ENCODE assay signal across 8 cellular contexts in the genomic region with DNA sequence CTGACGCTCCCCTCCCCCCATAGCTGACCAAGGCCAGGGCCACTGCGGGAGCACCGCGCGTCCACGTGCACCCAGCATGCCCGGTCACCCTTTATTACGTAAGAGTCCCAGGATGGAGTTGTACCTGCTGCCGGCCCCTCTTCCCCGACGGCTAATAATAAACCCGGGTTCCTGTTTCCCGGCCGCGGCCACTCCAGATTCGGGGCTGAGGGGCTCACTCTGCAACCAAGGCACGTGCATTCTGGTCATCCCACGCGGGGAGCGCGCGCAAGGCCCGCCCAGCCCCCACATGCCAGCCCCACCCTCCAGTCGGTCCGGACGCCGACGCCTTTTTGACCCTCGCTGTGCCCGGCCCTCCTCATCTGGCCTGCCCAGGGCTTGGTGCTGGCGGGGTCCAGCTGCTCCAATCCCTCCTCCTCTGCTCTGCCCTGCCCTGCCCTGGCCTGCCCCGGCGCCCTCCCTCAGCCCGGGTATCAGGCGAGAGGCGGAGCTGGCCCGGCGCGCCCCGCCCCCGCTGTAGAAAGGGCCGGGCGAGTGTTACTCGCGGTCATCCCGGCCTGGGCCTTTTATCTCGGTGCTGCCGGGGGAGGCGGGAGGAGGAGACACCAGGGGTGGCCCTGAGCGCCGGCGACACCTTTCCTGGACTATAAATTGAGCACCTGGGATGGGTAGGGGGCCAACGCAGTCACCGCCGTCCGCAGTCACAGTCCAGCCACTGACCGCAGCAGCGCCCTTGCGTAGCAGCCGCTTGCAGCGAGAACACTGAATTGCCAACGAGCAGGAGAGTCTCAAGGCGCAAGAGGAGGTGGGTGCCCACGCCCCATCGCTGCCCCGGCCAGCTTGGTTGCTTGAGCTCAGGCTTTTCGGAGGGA. TPM values are rescaled to one million over a fixed set of nuclear protein-coding genes. Genes with fewer than 3 reads are reported as not detected.
DNase-seq lines count a peak whose midpoint lies in the region; ATAC-seq and TF ChIP-seq lines count a peak whose summit lies in the region.

No MANE protein-coding gene starts in this region.

- POLR2A ChIA-PET in PC-3 (lab: Charles Lee; ENCODE audit: unreplicated experiment): interaction anchor here (0.6 to 1.0 kb wide), 2 partner anchors 16 to 91 kb away, joined by 3 read pairs; no protein-coding TSS in a partner anchor

- H3K36me3 Mint-ChIP-seq in naive B cell: no peaks in the 10 kb centered on the region

- peak overlapping the region; percentile 52; the same call in 1 of the 2 replicates for H2AFZ ChIP-seq in PC-3 (ENCODE audit: low read length)

- H3K4me1 ChIP-seq in PC-3 (ENCODE audit: insufficient read depth, low read length): peaks cover 40% of the 10 kb centered on the region

- peak overlapping the region; percentile 100 for H3K4me2 ChIP-seq in PC-3 (ENCODE audit: low read length)

- no peaks in the 10 kb centered on the region for H3F3A ChIP-seq in PC-3 (ENCODE audit: low read length, unreplicated experiment)

- peaks cover 0 to 1% (median 0%) of the 10 kb centered on the region in 7 donors for H3K9me3 Mint-ChIP-seq in naive B cell

- peak overlapping the region; percentile 60 to 93 (median 84) for H3K27ac Mint-ChIP-seq in naive B cell

- H3K36me3 ChIP-seq in PC-3 (ENCODE audit: low read depth, low read length): peaks cover 14% of the 10 kb centered on the region

- peak overlapping the region; percentile 96 for H3K4me3 ChIP-seq in PC-3 (ENCODE audit: low read length)
- H3K4me3 ChIP-seq in fibroblast of mammary gland (ENCODE audit: control insufficient read depth, low read depth, low read length): peak overlapping the region; percentile 69

- peaks cover 67% of the 10 kb centered on the region for H3K79me2 ChIP-seq in PC-3 (ENCODE audit: low read length)

- BruUV-seq in PC-3 (replicated peaks; lab: Mats Ljungman, UMichigan): no TSS peak

- 0 out of 2 replicates have a peak, but pooled peaks cover 4% of the 10 kb centered on the region for H4K20me1 ChIP-seq in PC-3 (ENCODE audit: low read length)

- H3K27me3 ChIP-seq in PC-3 (ENCODE audit: low read length): no peaks in the 10 kb centered on the region

- intact Hi-C loops in PC-3 (cut with micrococcal nuclease): loop anchor here (1.0 to 10.0 kb wide), 4 partner anchors 79 to 529 kb away; no protein-coding TSS in a partner anchor

- no peaks in the 10 kb centered on the region for H3K9me3 ChIP-seq in PC-3 (ENCODE audit: low read length)

- H3K27ac ChIP-seq in PC-3 (ENCODE audit: low read length) (peak overlapping the region; percentile 85), substantia nigra (ENCODE audit: low read depth, low read length, poor library complexity, severe bottlenecking) (peak overlapping the region; percentile 94)

- H3K4me1 Mint-ChIP-seq in naive B cell: peaks cover 12 to 42% (median 32%) of the 10 kb centered on the region in 3 donors

- peak overlapping the region; percentile 90 to 98 (median 95) for H3K4me3 Mint-ChIP-seq in naive B cell

- peak overlapping the region; percentile 97 for H3K9ac ChIP-seq in PC-3 (ENCODE audit: low read length)

- DNase-seq in DMS153 treated with DMSO at 0.1 percent for 48 hours (lab: John Stamatoyannopoulos, UW; ENCODE audit: unreplicated experiment) (peak; percentile 41), HuH-7.5 (ENCODE audit: low spot score) (peak; percentile 51), PC-3 (peak; percentile 86), fibroblast of mammary gland (ENCODE audit: low read depth) (peak; percentile 78), naive B cell (peak; percentile 56), substantia nigra (lab: John Stamatoyannopoulos, UW) (peak; percentile 40 to 95 (median 81))
- peak; percentile 18 to 40 for DNase-seq in activated T-helper 1 cell treated with anti-CD3 and anti-CD28 coated beads, Interleukin-2, amount 50 U/mL, for 16 hours (ENCODE audit: low read depth in 1 of 2, low spot score in 1 of 2)

- TF ChIP-seq CTCF in PC-3 (conservative IDR thresholded peaks at IDR 0.05; ENCODE audit: low read depth, low read length) (no peak), fibroblast of mammary gland (conservative IDR thresholded peaks at IDR 0.05; ENCODE audit: control insufficient read depth, insufficient read depth, low read depth, low read length) (no peak)

- peaks cover 0 to 8% (median 0%) of the 10 kb centered on the region in 3 donors for H3K27me3 Mint-ChIP-seq in naive B cell

- H3K9me2 ChIP-seq in PC-3 (replicated peaks; ENCODE audit: low read length): no peaks in the 10 kb centered on the region

- peak; percentile 61 for ATAC-seq in GM21529 (IDR thresholded peaks at IDR 0.05; ENCODE audit: unreplicated experiment)
- ATAC-seq in PC-3: peak; percentile 79
- peak; percentile 40 to 41 for ATAC-seq in naive B cell (ENCODE audit: low read depth in 2 of 2)

- CTCF ChIA-PET in PC-3 (lab: Charles Lee): no interaction called here

RNA-seq across cellular contexts. Expression of a gene that starts 2.6 kb away (rescaled TPM):
- total RNA-seq in PC-3 (2014; rRNA removed): 122 and 123 TPM in 2 replicates
- polyA plus RNA-seq in naive B cell (ENCODE audit: low read depth in 6 of 6): 10 to 100 TPM; 21.8 to 39.4 (median 28.9) TPM

Comparison
In these comparisons a context has a peak if more than half of its experiments do, and no peak if none do; other contexts are left out.
1. Peak in every context shown above with its lines: DNase-seq, ATAC-seq, H3K4me3 ChIP-seq and H3K27ac ChIP-seq.
2. DNase-seq: peak in every context shown above with its lines; median percentile 86 in PC-3; 81 in substantia nigra; 78 in fibroblast of mammary gland; 56 in naive B cell; 51 in HuH-7.5; 41 in DMS153 treated with DMSO at 0.1 percent for 48 hours; 29 in activated T-helper 1 cell treated with anti-CD3 and anti-CD28 coated beads, Interleukin-2, amount 50 U/mL, for 16 hours.